In genomic region chr19:49428547-49429451, GRCh38 we compare ENCODE assay signal across 4 cellular contexts.
TF ChIP-seq lines count a peak whose summit lies in the region.

No MANE protein-coding gene starts in this region.

TF ChIP-seq in SK-N-SH, 30 proteins besides CTCF, POLR2A, EP300 and RAD21:
- TF ChIP-seq GABPA (IDR thresholded peaks at IDR 0.05; ENCODE audit: low read depth) (no peak), POLR2AphosphoS5 (IDR thresholded peaks at IDR 0.05; ENCODE audit: low read depth, low read length) (no peak), USF2 (IDR thresholded peaks at IDR 0.05; ENCODE audit: borderline replicate concordance, low read depth, low read length) (no peak), EZH2phosphoT487 (IDR thresholded peaks at IDR 0.05; ENCODE audit: borderline replicate concordance, low read depth) (peak; percentile 19; the same call in 1 of the 2 replicates)
- TF ChIP-seq, protein P1, sequence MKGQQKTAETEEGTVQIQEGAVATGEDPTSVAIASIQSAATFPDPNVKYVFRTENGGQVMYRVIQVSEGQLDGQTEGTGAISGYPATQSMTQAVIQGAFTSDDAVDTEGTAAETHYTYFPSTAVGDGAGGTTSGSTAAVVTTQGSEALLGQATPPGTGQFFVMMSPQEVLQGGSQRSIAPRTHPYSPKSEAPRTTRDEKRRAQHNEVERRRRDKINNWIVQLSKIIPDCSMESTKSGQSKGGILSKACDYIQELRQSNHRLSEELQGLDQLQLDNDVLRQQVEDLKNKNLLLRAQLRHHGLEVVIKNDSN (IDR thresholded peaks at IDR 0.05; ENCODE audit: borderline replicate concordance, low read depth) = no peak

TF ChIP-seq in SK-N-SH treated with all-trans-retinoic acid at 6 μM for 48 hours, 23 proteins besides CTCF, POLR2A, EP300 and RAD21 (continues in another document):
- TF ChIP-seq, protein P2, sequence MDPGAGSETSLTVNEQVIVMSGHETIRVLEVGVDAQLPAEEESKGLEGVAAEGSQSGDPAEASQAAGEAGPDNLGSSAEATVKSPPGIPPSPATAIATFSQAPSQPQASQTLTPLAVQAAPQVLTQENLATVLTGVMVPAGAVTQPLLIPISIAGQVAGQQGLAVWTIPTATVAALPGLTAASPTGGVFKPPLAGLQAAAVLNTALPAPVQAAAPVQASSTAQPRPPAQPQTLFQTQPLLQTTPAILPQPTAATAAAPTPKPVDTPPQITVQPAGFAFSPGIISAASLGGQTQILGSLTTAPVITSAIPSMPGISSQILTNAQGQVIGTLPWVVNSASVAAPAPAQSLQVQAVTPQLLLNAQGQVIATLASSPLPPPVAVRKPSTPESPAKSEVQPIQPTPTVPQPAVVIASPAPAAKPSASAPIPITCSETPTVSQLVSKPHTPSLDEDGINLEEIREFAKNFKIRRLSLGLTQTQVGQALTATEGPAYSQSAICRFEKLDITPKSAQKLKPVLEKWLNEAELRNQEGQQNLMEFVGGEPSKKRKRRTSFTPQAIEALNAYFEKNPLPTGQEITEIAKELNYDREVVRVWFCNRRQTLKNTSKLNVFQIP (CRISPR knock-in tag; IDR thresholded peaks at IDR 0.05; ENCODE audit: borderline replicate concordance, low read depth) = no peak
- TF ChIP-seq ZNF70 (CRISPR knock-in tag; IDR thresholded peaks at IDR 0.05) = no peak
- no peak for TF ChIP-seq SNAI2 (CRISPR knock-in tag; IDR thresholded peaks at IDR 0.05)
- TF ChIP-seq, protein P3, sequence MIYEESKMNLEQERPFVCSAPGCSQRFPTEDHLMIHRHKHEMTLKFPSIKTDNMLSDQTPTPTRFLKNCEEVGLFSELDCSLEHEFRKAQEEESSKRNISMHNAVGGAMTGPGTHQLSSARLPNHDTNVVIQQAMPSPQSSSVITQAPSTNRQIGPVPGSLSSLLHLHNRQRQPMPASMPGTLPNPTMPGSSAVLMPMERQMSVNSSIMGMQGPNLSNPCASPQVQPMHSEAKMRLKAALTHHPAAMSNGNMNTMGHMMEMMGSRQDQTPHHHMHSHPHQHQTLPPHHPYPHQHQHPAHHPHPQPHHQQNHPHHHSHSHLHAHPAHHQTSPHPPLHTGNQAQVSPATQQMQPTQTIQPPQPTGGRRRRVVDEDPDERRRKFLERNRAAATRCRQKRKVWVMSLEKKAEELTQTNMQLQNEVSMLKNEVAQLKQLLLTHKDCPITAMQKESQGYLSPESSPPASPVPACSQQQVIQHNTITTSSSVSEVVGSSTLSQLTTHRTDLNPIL (CRISPR knock-in tag; IDR thresholded peaks at IDR 0.05; ENCODE audit: low read depth) = no peak
- TF ChIP-seq TOX (CRISPR knock-in tag; IDR thresholded peaks at IDR 0.05; ENCODE audit: borderline replicate concordance) = no peak
- no peak for TF ChIP-seq TCF4 (CRISPR knock-in tag; IDR thresholded peaks at IDR 0.05; ENCODE audit: borderline replicate concordance)
- TF ChIP-seq ZC3H10 (CRISPR knock-in tag; IDR thresholded peaks at IDR 0.05) = no peak
- no peak for TF ChIP-seq GLIS3 (CRISPR knock-in tag; IDR thresholded peaks at IDR 0.05)
- TF ChIP-seq OSR1 (CRISPR knock-in tag; IDR thresholded peaks at IDR 0.05) = no peak
- TF ChIP-seq, protein P4, sequence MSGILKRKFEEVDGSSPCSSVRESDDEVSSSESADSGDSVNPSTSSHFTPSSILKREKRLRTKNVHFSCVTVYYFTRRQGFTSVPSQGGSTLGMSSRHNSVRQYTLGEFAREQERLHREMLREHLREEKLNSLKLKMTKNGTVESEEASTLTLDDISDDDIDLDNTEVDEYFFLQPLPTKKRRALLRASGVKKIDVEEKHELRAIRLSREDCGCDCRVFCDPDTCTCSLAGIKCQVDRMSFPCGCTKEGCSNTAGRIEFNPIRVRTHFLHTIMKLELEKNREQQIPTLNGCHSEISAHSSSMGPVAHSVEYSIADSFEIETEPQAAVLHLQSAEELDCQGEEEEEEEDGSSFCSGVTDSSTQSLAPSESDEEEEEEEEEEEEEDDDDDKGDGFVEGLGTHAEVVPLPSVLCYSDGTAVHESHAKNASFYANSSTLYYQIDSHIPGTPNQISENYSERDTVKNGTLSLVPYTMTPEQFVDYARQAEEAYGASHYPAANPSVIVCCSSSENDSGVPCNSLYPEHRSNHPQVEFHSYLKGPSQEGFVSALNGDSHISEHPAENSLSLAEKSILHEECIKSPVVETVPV (CRISPR knock-in tag; IDR thresholded peaks at IDR 0.05) = no peak
- no peak for TF ChIP-seq ARNTL (CRISPR knock-in tag; IDR thresholded peaks at IDR 0.05; ENCODE audit: borderline replicate concordance, low read depth)
- no peak for TF ChIP-seq BACH2 (CRISPR knock-in tag; IDR thresholded peaks at IDR 0.05; ENCODE audit: borderline replicate concordance)
- no peak for TF ChIP-seq ISL1 (CRISPR knock-in tag; IDR thresholded peaks at IDR 0.05)

TF ChIP-seq in endothelial cell of umbilical vein, 7 proteins besides CTCF, POLR2A, EP300 and RAD21:
- peak; percentile 51 for TF ChIP-seq EZH2 (IDR thresholded peaks at IDR 0.05; ENCODE audit: borderline replicate concordance, low read depth, low read length, severe bottlenecking)
- TF ChIP-seq MYC (IDR thresholded peaks at IDR 0.05; ENCODE audit: low read depth, low read length) = no peak

TF ChIP-seq in neural cell, 6 proteins besides CTCF, POLR2A, EP300 and RAD21:
- no peak for TF ChIP-seq SMC3 (conservative IDR thresholded peaks at IDR 0.05; ENCODE audit: poor library complexity)
- TF ChIP-seq TAF1 (IDR thresholded peaks at IDR 0.05; ENCODE audit: low read depth) = no peak
- no peak for TF ChIP-seq REST (IDR thresholded peaks at IDR 0.05; ENCODE audit: borderline replicate concordance)
- no peak for TF ChIP-seq POLR2AphosphoS5 (IDR thresholded peaks at IDR 0.05)
- no peak for TF ChIP-seq EZH2 (IDR thresholded peaks at IDR 0.05; ENCODE audit: borderline replicate concordance, insufficient read depth, low read length, poor library complexity, severe bottlenecking)
- no peak for TF ChIP-seq MXI1 (conservative IDR thresholded peaks at IDR 0.05; ENCODE audit: poor library complexity, severe bottlenecking)
